Comparison of ENCODE assay signal across 9 cellular contexts in genomic region chr3:114418107-114418506, GRCh38.
DNase-seq lines count a peak whose midpoint lies in the region; ATAC-seq and TF ChIP-seq lines count a peak whose summit lies in the region.
"Had no signal": no experiment of that assay in that cellular context is flagged by ENCODE, and none has a peak within 500 bp of the region (broad histone marks: within the 10 kb centered on the region; RNA-seq: fewer than 3 reads in every experiment).

No MANE protein-coding gene starts in this region.

- H3K27ac ChIP-seq in right atrium auricular region (peak overlapping the region; percentile 43 to 60), right cardiac atrium (ENCODE audit: low read length) (no peak overlapping the region), SJSA1 (peak overlapping the region; percentile 2; the same call in 1 of the 2 replicates)
- H3K27ac ChIP-seq: BLaER1 treated with 17β-estradiol and CSF1 and Interleukin-3, amounts not matched to agents 10 nM and 100 nM had no signal

- TF ChIP-seq CTCF in right atrium auricular region (IDR thresholded peaks at IDR 0.05) (no peak), chondrocyte (IDR thresholded peaks at IDR 0.05) (no peak)

- peaks cover 0 to 17% of the 10 kb centered on the region in 2 donors for H3K4me1 ChIP-seq in right atrium auricular region
- H3K4me1 ChIP-seq in right cardiac atrium (ENCODE audit: control insufficient read depth, insufficient read depth, low read length), result no peaks in the 10 kb centered on the region
- peaks cover 52% of the 10 kb centered on the region for H3K4me1 ChIP-seq in SJSA1 (replicated peaks)
- H3K4me1 ChIP-seq: BLaER1 treated with 17β-estradiol and CSF1 and Interleukin-3, amounts not matched to agents 10 nM and 100 nM had no signal

- H3K27ac Mint-ChIP-seq in chondrocyte (ENCODE audit: unreplicated experiment), result no peak overlapping the region

- H3K9me3 Mint-ChIP-seq in chondrocyte (ENCODE audit: low read depth), result no peaks in the 10 kb centered on the region

- intact Hi-C loops in right cardiac atrium (cut with DNase I), result no loop called here

- H3K36me3 Mint-ChIP-seq in chondrocyte (ENCODE audit: low read depth), result no peaks in the 10 kb centered on the region

- H3K27me3 Mint-ChIP-seq in chondrocyte (ENCODE audit: low read depth), result no peaks in the 10 kb centered on the region

- H3K4me3 Mint-ChIP-seq in chondrocyte (ENCODE audit: unreplicated experiment), result no peak overlapping the region

- H3K36me3 ChIP-seq in right atrium auricular region, result no peaks in the 10 kb centered on the region
- H3K36me3 ChIP-seq in SJSA1, result no peaks in the 10 kb centered on the region
- H3K36me3 ChIP-seq: BLaER1 treated with 17β-estradiol and CSF1 and Interleukin-3, amounts not matched to agents 10 nM and 100 nM had no signal

- H3K27me3 ChIP-seq in right atrium auricular region, result no peaks in the 10 kb centered on the region
- no peaks in the 10 kb centered on the region for H3K27me3 ChIP-seq in right cardiac atrium (ENCODE audit: control insufficient read depth, insufficient read depth)
- no peaks in the 10 kb centered on the region for H3K27me3 ChIP-seq in SJSA1 (replicated peaks)
- H3K27me3 ChIP-seq: BLaER1 treated with 17β-estradiol and CSF1 and Interleukin-3, amounts not matched to agents 10 nM and 100 nM had no signal

- ATAC-seq in right cardiac atrium (no peak), HG02852 (IDR thresholded peaks at IDR 0.05; ENCODE audit: unreplicated experiment) (peak; percentile 84)

- no peak overlapping the region for H3K4me3 ChIP-seq in right atrium auricular region
- H3K4me3 ChIP-seq in right cardiac atrium (ENCODE audit: low read length), result no peak overlapping the region
- H3K4me3 ChIP-seq in SJSA1, result no peak overlapping the region
- H3K4me3 ChIP-seq: BLaER1 treated with 17β-estradiol and CSF1 and Interleukin-3, amounts not matched to agents 10 nM and 100 nM had no signal

- H3K9me3 ChIP-seq in right atrium auricular region, result no peaks in the 10 kb centered on the region
- H3K9me3 ChIP-seq in right cardiac atrium (ENCODE audit: control insufficient read depth, low read length), result no peaks in the 10 kb centered on the region
- H3K9me3 ChIP-seq in SJSA1 (replicated peaks), result no peaks in the 10 kb centered on the region
- H3K9me3 ChIP-seq: BLaER1 treated with 17β-estradiol and CSF1 and Interleukin-3, amounts not matched to agents 10 nM and 100 nM had no signal

- H3K4me1 Mint-ChIP-seq in chondrocyte (ENCODE audit: low read depth), result peaks cover 6% of the 10 kb centered on the region

- DNase-seq in right atrium auricular region (ENCODE audit: low spot score), result no peak
- DNase-seq in right cardiac atrium, result no peak
- no peak for DNase-seq in SJSA1 (ENCODE audit: low read depth in 1 of 2, low spot score in 2 of 2)
- DNase-seq in GM19238 (ENCODE audit: insufficient read length, low spot score), result no peak
- no peak for DNase-seq in middle frontal gyrus (ENCODE audit: extremely low spot score, low spot score)
- DNase-seq in SW 1271 (lab: John Stamatoyannopoulos, UW), result no peak
- no peak for DNase-seq in chondrocyte (ENCODE audit: low spot score)
